In the genomic region with DNA sequence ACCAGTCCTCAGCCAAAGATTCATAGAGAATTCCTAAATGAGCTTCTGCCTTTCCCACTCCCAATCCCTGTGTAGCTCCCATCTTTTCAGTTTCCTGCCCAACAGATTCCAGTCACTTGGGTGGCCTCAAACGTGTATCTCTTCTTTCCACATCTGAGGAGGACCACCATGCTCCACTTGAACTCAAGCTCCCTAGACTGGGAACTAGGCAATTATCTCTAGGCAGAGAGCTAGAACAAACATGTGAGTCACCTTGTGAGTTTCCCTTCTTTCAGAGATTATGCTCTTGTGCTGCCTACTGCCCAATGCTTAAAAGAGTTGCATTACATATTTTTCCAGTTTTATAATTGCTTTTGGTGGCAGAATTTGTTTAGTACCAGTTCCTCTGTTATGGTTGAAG, we compare ENCODE assay signal across 13 cellular contexts.
DNase-seq lines count a peak whose midpoint lies in the region; ATAC-seq and TF ChIP-seq lines count a peak whose summit lies in the region.
"Had no signal": no experiment of that assay in that cellular context is flagged by ENCODE, and none has a peak within 500 bp of the region (broad histone marks: within the 10 kb centered on the region; RNA-seq: fewer than 3 reads in every experiment).

No MANE protein-coding gene starts in this region.

- H3K36me3 Mint-ChIP-seq in type B pancreatic cell = no peaks in the 10 kb centered on the region
- H3K36me3 Mint-ChIP-seq: activated CD8-positive, alpha-beta memory T cell treated with anti-CD3 and anti-CD28 coated beads, Interleukin-2, amount 10 ng/mL, durations not matched to agents 7 days and 5 days; CD4-positive, alpha-beta memory T cell had no signal

- H3K27me3 ChIP-seq in body of pancreas = no peaks in the 10 kb centered on the region

- H3K4me3 Mint-ChIP-seq in type B pancreatic cell = no peak overlapping the region
- H3K4me3 Mint-ChIP-seq: activated CD8-positive, alpha-beta memory T cell treated with anti-CD3 and anti-CD28 coated beads, Interleukin-2, amount 10 ng/mL, durations not matched to agents 7 days and 5 days; CD4-positive, alpha-beta memory T cell; T-helper 1 cell treated with Interleukin-12 subunit alpha and Interleukin-12 subunit beta and Interleukin-4 antibody, amounts not matched to agents 30 μg/mL and 1 μg/mL, for 36 hours had no signal

- no peak overlapping the region for H3K4me3 ChIP-seq in body of pancreas

- peak; percentile 8 for DNase-seq in COLO668 (lab: John Stamatoyannopoulos, UW; ENCODE audit: unreplicated experiment)
- DNase-seq in HS-5 (ENCODE audit: low read depth) = peak; percentile 13
- peak in 2 of 4 donors; percentile 9 to 25 for DNase-seq in body of pancreas
- peak; percentile 59 for DNase-seq in kidney tubule cell (ENCODE audit: low spot score)
- no peak for DNase-seq in activated CD8-positive, alpha-beta memory T cell treated with anti-CD3 and anti-CD28 coated beads for 24 hours
- DNase-seq in inferior parietal cortex (ENCODE audit: extremely low spot score) = no peak
- DNase-seq in type B pancreatic cell (ENCODE audit: extremely low spot score, unreplicated experiment) = no peak
- DNase-seq: activated CD8-positive, alpha-beta memory T cell treated with anti-CD3 and anti-CD28 coated beads, Interleukin-2, amount 10 ng/mL, durations not matched to agents 7 days and 5 days; anterior cingulate cortex; CD4-positive, alpha-beta memory T cell; NCI-H774 had no signal

- no peak for TF ChIP-seq CTCF in body of pancreas (IDR thresholded peaks at IDR 0.05)
- TF ChIP-seq CTCF in type B pancreatic cell (conservative IDR thresholded peaks at IDR 0.05) = no peak

- H3K27ac Mint-ChIP-seq in type B pancreatic cell = no peak overlapping the region
- H3K27ac Mint-ChIP-seq: activated CD8-positive, alpha-beta memory T cell treated with anti-CD3 and anti-CD28 coated beads, Interleukin-2, amount 10 ng/mL, durations not matched to agents 7 days and 5 days; CD4-positive, alpha-beta memory T cell; T-helper 1 cell treated with Interleukin-12 subunit alpha and Interleukin-12 subunit beta and Interleukin-4 antibody, amounts not matched to agents 30 μg/mL and 1 μg/mL, for 36 hours had no signal

- WGBS in body of pancreas, 2 donors = 17 to 22% methylated on average over 1 of the region's 1 CpG

- no peak for TF ChIP-seq POLR2A in body of pancreas (IDR thresholded peaks at IDR 0.05)

- H3K27me3 Mint-ChIP-seq in type B pancreatic cell = peaks cover 3% of the 10 kb centered on the region
- H3K27me3 Mint-ChIP-seq: activated CD8-positive, alpha-beta memory T cell treated with anti-CD3 and anti-CD28 coated beads, Interleukin-2, amount 10 ng/mL, durations not matched to agents 7 days and 5 days; CD4-positive, alpha-beta memory T cell had no signal

- H3K4me1 Mint-ChIP-seq in type B pancreatic cell (ENCODE audit: unreplicated experiment) = peaks cover 5% of the 10 kb centered on the region

- ATAC-seq in body of pancreas (peak; percentile 89), HG03045 (IDR thresholded peaks at IDR 0.05; ENCODE audit: unreplicated experiment) (no peak)
- ATAC-seq: activated CD8-positive, alpha-beta memory T cell treated with anti-CD3 and anti-CD28 coated beads, Interleukin-2, amount 10 ng/mL, durations not matched to agents 7 days and 5 days had no signal

- H3K9me3 ChIP-seq in body of pancreas = no peaks in the 10 kb centered on the region

- peaks cover 6% of the 10 kb centered on the region for H3K9me3 Mint-ChIP-seq in type B pancreatic cell
- H3K9me3 Mint-ChIP-seq: CD4-positive, alpha-beta memory T cell; T-helper 1 cell treated with Interleukin-12 subunit alpha and Interleukin-12 subunit beta and Interleukin-4 antibody, amounts not matched to agents 30 μg/mL and 1 μg/mL, for 36 hours had no signal

- H3K4me1 ChIP-seq in body of pancreas = peaks cover 26% of the 10 kb centered on the region

- no peaks in the 10 kb centered on the region for H3K36me3 ChIP-seq in body of pancreas (replicated peaks in 1 of 2; ENCODE audit: insufficient read depth in 1 of 2, low read depth in 2 of 2)

- intact Hi-C loops in body of pancreas (cut with DNase I) = no loop called here

- peak overlapping the region in 2 of 4 donors; percentile 10 to 15 for H3K27ac ChIP-seq in body of pancreas

Comparison
In these comparisons a context has a peak if more than half of its experiments do, and no peak if none do; other contexts are left out.
1. DNase-seq: peak in COLO668 (single experiment), HS-5 (single experiment) and kidney tubule cell (single experiment); none in activated CD8-positive, alpha-beta memory T cell treated with anti-CD3 and anti-CD28 coated beads for 24 hours (single experiment), inferior parietal cortex (single experiment) and type B pancreatic cell (single experiment).